ENCODE assay signal across 11 cellular contexts in genomic region chr20:36155629-36155971, GRCh38. TPM values are rescaled to one million over a fixed set of nuclear protein-coding genes. Genes with fewer than 3 reads are reported as not detected.
DNase-seq lines count a peak whose midpoint lies in the region; ATAC-seq and TF ChIP-seq lines count a peak whose summit lies in the region.
"Had no signal": no experiment of that assay in that cellular context is flagged by ENCODE, and none has a peak within 500 bp of the region (broad histone marks: within the 10 kb centered on the region; RNA-seq: fewer than 3 reads in every experiment).

No MANE protein-coding gene starts in this region.

- no peaks in the 10 kb centered on the region for H4K20me1 ChIP-seq in HCT116 (ENCODE audit: insufficient read depth)

- BruUV-seq in HCT116 (replicated peaks; lab: Mats Ljungman, UMichigan) = no TSS peak

- H3K36me3 ChIP-seq in HCT116 (ENCODE audit: control insufficient read depth in 1 of 2, insufficient read depth in 2 of 2, low read length in 2 of 2) (no peaks in the 10 kb centered on the region), adrenal gland (replicated peaks in 1 of 2) (no peaks in the 10 kb centered on the region), stomach (no peaks in the 10 kb centered on the region)

- intact Hi-C loops in HCT116 (cut with micrococcal nuclease) = no loop called here
- intact Hi-C loops in adrenal gland (cut with DNase I) = loop anchor here (5.0 kb wide), 2 partner anchors 37 to 42 kb away; no protein-coding TSS in a partner anchor
- intact Hi-C loops in stomach (cut with DNase I; ENCODE audit: low total_unique reads) = no loop called here

- no peak overlapping the region for H3K9ac ChIP-seq in HCT116 (ENCODE audit: low read length)

- RAD21 ChIA-PET in HCT116 (lab: Charles Lee; ENCODE audit: low non-redundant PET in 1 of 2, low total read pairs in 2 of 2, uncharacterized antibody in 2 of 2, unreplicated experiment in 2 of 2) = no interaction called here

- no peaks in the 10 kb centered on the region for H3K79me2 ChIP-seq in HCT116 (ENCODE audit: insufficient read depth, low read length)

- no peaks in the 10 kb centered on the region for H3K27me3 ChIP-seq in HCT116 (ENCODE audit: insufficient read depth, low read length)
- no peaks in the 10 kb centered on the region for H3K27me3 ChIP-seq in adrenal gland
- no peaks in the 10 kb centered on the region for H3K27me3 ChIP-seq in layer of hippocampus (ENCODE audit: control insufficient read depth, insufficient read depth, low read length)
- H3K27me3 ChIP-seq in stomach = peaks cover 0 to 25% (median 0%) of the 10 kb centered on the region in 3 donors

- no peaks in the 10 kb centered on the region for H3K9me2 ChIP-seq in HCT116 (ENCODE audit: insufficient read depth)

- H3K9me3 ChIP-seq in HCT116 (ENCODE audit: control insufficient read depth in 1 of 2, insufficient read depth in 1 of 2, low read depth in 1 of 2, low read length in 2 of 2) (no peaks in the 10 kb centered on the region), adrenal gland (replicated peaks in 1 of 3) (no peaks in the 10 kb centered on the region), stomach (no peaks in the 10 kb centered on the region)

- TF ChIP-seq POLR2A in HCT116 (IDR thresholded peaks at IDR 0.05; ENCODE audit: borderline replicate concordance, extremely low read depth, insufficient read depth, insufficient read length) = no peak
- TF ChIP-seq POLR2A in adrenal gland (IDR thresholded peaks at IDR 0.05) = no peak
- no peak for TF ChIP-seq POLR2A in stomach (IDR thresholded peaks at IDR 0.05)

- DNase-seq in HCT116 (ENCODE audit: low read depth, low spot score) (no peak), adrenal gland (no peak), stomach (no peak), CD1c-positive myeloid dendritic cell (ENCODE audit: extremely low spot score) (no peak), SW 1271 (lab: John Stamatoyannopoulos, UW) (no peak), NCI-H146 treated with DMSO at 0.1 percent for 48 hours (lab: John Stamatoyannopoulos, UW; ENCODE audit: unreplicated experiment) (no peak)
- DNase-seq: activated CD4-positive, alpha-beta memory T cell treated with anti-CD3 and anti-CD28 coated beads, Interleukin-2, amount 10 ng/mL, durations not matched to agents 7 days and 5 days; amniotic stem cell; NCI-H510A; stimulated activated CD4-positive, alpha-beta T cell treated with anti-CD3 and anti-CD28 coated beads, Interleukin-12 subunit alpha, Interleukin-12 subunit beta, amount 100 ng/mL, for 4 hours had no signal

- POLR2A ChIA-PET in HCT116 (lab: Charles Lee) = no interaction called here

- CTCF ChIA-PET in HCT116 (lab: Charles Lee) = interaction anchor here (0.6 to 2.2 kb wide), 11 partner anchors 12 to 517 kb away, joined by 3 to 16 read pairs (median 5); partner anchors contain the start of gene SCAND1

- H3K4me3 ChIP-seq in HCT116 (replicated peaks in 1 of 2; ENCODE audit: low read depth in 1 of 2, low read length in 2 of 2) (peak overlapping the region; percentile 53 to 64; a peak in 3 of 4 replicates), adrenal gland (peak overlapping the region in 1 of 4 donors; percentile 85), stomach (peak overlapping the region in 3 of 4 donors; percentile 49 to 66 (median 64))

- TF ChIP-seq CTCF in HCT116 (IDR thresholded peaks at IDR 0.05 in 2 of 3, conservative IDR thresholded peaks at IDR 0.05 in 1 of 3; ENCODE audit: borderline replicate concordance in 1 of 3, insufficient read depth in 1 of 3, low read depth in 2 of 3, low read length in 2 of 3) (no peak), adrenal gland (IDR thresholded peaks at IDR 0.05) (no peak), stomach (IDR thresholded peaks at IDR 0.05) (no peak)

- no peak for TF ChIP-seq EP300 in stomach (IDR thresholded peaks at IDR 0.05)

- peaks cover 14 to 27% of the 10 kb centered on the region in 2 experiments for H3K4me1 ChIP-seq in HCT116 (ENCODE audit: control insufficient read depth in 1 of 2, insufficient read depth in 2 of 2, low read length in 2 of 2)
- peaks cover 29 to 70% of the 10 kb centered on the region in 2 donors for H3K4me1 ChIP-seq in adrenal gland (replicated peaks in 1 of 2)
- peaks cover 28 to 49% (median 43%) of the 10 kb centered on the region in 4 donors for H3K4me1 ChIP-seq in stomach

- TF ChIP-seq RAD21 in HCT116 (IDR thresholded peaks at IDR 0.05; ENCODE audit: low read depth) = no peak

- 31 to 40% (median 35%) methylated on average over 1 to 8 of the region's 8 CpGs for WGBS in adrenal gland, 4 donors
- WGBS in stomach, 5 donors = 71 to 83% (median 80%) methylated on average over 8 of the region's 8 CpGs

- H3K27ac ChIP-seq in HCT116 (ENCODE audit: low read depth, low read length) = no peak overlapping the region
- peak overlapping the region; percentile 66 to 94 (median 86) for H3K27ac ChIP-seq in adrenal gland
- peak overlapping the region; percentile 88 for H3K27ac ChIP-seq in layer of hippocampus (ENCODE audit: low read depth, low read length)
- peak overlapping the region in 3 of 5 donors; percentile 67 to 81 (median 77) for H3K27ac ChIP-seq in stomach

- ATAC-seq in HCT116 = no peak

- H3K4me2 ChIP-seq in HCT116 (ENCODE audit: low read length) = peak overlapping the region; percentile 82

- H2AFZ ChIP-seq in HCT116 (ENCODE audit: low read depth, low read length, poor library complexity, severe bottlenecking) = no peak overlapping the region

TF ChIP-seq in HCT116, 20 proteins besides CTCF, POLR2A, EP300 and RAD21:
- TF ChIP-seq CEBPB (IDR thresholded peaks at IDR 0.05; ENCODE audit: low read depth) (no peak), ATF3 (IDR thresholded peaks at IDR 0.05) (no peak), EZH2phosphoT487 (IDR thresholded peaks at IDR 0.05; ENCODE audit: borderline replicate concordance) (no peak), ELF1 (IDR thresholded peaks at IDR 0.05; ENCODE audit: borderline replicate concordance, low read depth) (no peak), ZFX (IDR thresholded peaks at IDR 0.05) (no peak), SP1 (IDR thresholded peaks at IDR 0.05; ENCODE audit: low read depth) (no peak), REST (IDR thresholded peaks at IDR 0.05; ENCODE audit: low read depth) (no peak), ZBTB33 (IDR thresholded peaks at IDR 0.05; ENCODE audit: extremely low read depth, insufficient replicate concordance, low read length) (no peak), SIN3A (IDR thresholded peaks at IDR 0.05; ENCODE audit: low read depth) (no peak)

RNA-seq across cellular contexts. Expression of gene EPB41L1, which starts 1.1 kb away (rescaled TPM):
- total RNA-seq in HCT116 (2021; ENCODE audit: unreplicated experiment) (42.1 TPM), adrenal gland (100 to 1,000 TPM; 105 to 813 (median 190) TPM), stomach (100 to 1,000 TPM in 2 of 5 donors, 10 to 100 TPM in 3; 40.2 to 271 (median 99.2) TPM)
- polyA plus RNA-seq in HCT116 (2012) = 25.2 and 27.3 TPM in 2 replicates
- polyA plus RNA-seq in adrenal gland (1,000 to 10,000 TPM in 1 of 3 donors, 10 to 100 TPM in 2; 29.8 to 1,154 (median 46.8) TPM), stomach (10 to 100 TPM; 25.9 to 36.0 (median 29.5) TPM)

Comparison
In these comparisons a context has a peak if more than half of its experiments do, and no peak if none do; other contexts are left out.
1. intact Hi-C loops: an anchor here in adrenal gland (5.0 kb wide); none called in HCT116 and stomach.